1 cellular context compared by ENCODE assay signal in the genomic region with DNA sequence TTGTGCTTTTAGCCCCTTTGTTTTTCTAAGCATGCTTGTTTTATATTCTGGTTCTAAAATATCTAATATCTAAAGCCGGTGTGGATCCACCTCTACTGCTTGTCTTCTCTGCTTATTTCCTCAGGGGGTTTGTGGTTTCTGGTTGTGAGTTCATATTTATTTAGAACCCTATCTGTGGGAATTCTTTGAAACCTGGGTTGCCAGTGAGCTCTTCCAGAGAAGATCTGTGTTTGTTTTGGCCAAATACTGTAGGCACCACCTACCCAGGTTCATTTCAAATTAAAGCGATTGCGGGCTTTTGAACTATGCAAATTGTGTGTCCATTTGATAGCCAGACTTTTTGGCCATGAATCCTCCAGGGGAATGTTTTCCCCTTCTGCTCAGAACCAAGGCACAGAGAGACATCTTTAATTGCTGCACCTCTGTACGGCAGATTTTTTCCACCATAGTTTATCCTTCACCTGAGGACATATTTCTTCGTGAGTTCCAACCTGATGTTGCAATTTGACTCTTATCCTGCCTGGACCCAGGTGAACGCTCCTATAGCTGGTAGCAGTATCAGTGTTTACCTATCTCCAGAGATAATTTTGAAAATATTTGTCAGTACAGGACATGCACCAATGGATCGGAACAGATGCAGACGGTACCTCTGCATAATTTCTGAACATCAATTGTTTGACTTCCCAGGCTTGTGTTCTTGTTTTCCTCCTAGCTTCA.
TF ChIP-seq lines count a peak whose summit lies in the region.

No MANE protein-coding gene starts in this region.

TF ChIP-seq in K562, 482 proteins besides CTCF, POLR2A, EP300 and RAD21 (continued from another document):
- TF ChIP-seq DEAF1 (CRISPR knock-in tag; IDR thresholded peaks at IDR 0.05) = no peak
